In the genomic region with DNA sequence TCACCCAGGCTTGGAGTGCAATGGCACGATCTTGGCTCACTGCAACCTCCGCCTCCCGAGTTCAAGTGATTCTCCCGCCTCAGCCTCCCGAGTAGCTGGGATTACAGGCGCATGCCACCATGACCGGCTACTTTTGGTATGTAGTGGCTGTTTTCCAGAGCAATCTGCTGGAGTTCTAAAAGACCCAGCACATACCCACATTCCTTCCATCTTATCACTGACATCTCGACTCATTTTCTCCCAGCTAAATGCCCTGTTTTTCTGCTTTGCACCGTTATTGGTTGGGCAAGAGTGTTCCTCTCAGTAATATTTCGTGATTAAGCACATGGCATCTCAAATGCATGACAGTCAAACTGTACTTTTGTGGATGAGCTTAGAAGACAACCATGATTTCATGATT, we compare ENCODE assay signal across 2 cellular contexts.
TF ChIP-seq lines count a peak whose summit lies in the region.

No MANE protein-coding gene starts in this region.

TF ChIP-seq in SK-N-SH treated with all-trans-retinoic acid at 6 μM for 48 hours, 23 proteins besides CTCF, POLR2A, EP300 and RAD21:
- TF ChIP-seq, protein P1, sequence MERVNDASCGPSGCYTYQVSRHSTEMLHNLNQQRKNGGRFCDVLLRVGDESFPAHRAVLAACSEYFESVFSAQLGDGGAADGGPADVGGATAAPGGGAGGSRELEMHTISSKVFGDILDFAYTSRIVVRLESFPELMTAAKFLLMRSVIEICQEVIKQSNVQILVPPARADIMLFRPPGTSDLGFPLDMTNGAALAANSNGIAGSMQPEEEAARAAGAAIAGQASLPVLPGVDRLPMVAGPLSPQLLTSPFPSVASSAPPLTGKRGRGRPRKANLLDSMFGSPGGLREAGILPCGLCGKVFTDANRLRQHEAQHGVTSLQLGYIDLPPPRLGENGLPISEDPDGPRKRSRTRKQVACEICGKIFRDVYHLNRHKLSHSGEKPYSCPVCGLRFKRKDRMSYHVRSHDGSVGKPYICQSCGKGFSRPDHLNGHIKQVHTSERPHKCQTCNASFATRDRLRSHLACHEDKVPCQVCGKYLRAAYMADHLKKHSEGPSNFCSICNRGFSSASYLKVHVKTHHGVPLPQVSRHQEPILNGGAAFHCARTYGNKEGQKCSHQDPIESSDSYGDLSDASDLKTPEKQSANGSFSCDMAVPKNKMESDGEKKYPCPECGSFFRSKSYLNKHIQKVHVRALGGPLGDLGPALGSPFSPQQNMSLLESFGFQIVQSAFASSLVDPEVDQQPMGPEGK (CRISPR knock-in tag; IDR thresholded peaks at IDR 0.05; ENCODE audit: borderline replicate concordance), result no peak
- TF ChIP-seq ISL1 (CRISPR knock-in tag; IDR thresholded peaks at IDR 0.05), result peak; percentile 12; the same call in 1 of the 2 replicates
TF ChIP-seq in SK-N-SH treated with all-trans-retinoic acid at 6 μM for 48 hours: peak in this region for 1.

TF ChIP-seq in SK-N-SH, 30 proteins besides CTCF, POLR2A, EP300 and RAD21:
- TF ChIP-seq SIN3A (IDR thresholded peaks at IDR 0.05; ENCODE audit: borderline replicate concordance, low read depth, low read length) (no peak), MXI1 (IDR thresholded peaks at IDR 0.05; ENCODE audit: low read depth, low read length) (no peak), USF2 (IDR thresholded peaks at IDR 0.05; ENCODE audit: borderline replicate concordance, low read depth, low read length) (no peak), FOSL2 (IDR thresholded peaks at IDR 0.05; ENCODE audit: borderline replicate concordance, low read depth) (no peak), POLR2AphosphoS5 (IDR thresholded peaks at IDR 0.05; ENCODE audit: low read depth, low read length) (no peak), GATA2 (CRISPR knock-in tag; IDR thresholded peaks at IDR 0.05) (no peak), NFIC (IDR thresholded peaks at IDR 0.05; ENCODE audit: borderline replicate concordance) (no peak), NRF1 (IDR thresholded peaks at IDR 0.05; ENCODE audit: low read depth, low read length) (no peak), ZBTB33 (IDR thresholded peaks at IDR 0.05; ENCODE audit: borderline replicate concordance, low read depth) (no peak), USF1 (IDR thresholded peaks at IDR 0.05; ENCODE audit: borderline replicate concordance, low read depth) (no peak), RFX5 (IDR thresholded peaks at IDR 0.05; ENCODE audit: low read length) (no peak), RXRA (IDR thresholded peaks at IDR 0.05; ENCODE audit: borderline replicate concordance, low read depth) (no peak), JUND (IDR thresholded peaks at IDR 0.05) (no peak), EZH2phosphoT487 (IDR thresholded peaks at IDR 0.05; ENCODE audit: borderline replicate concordance, low read depth) (no peak), GABPA (IDR thresholded peaks at IDR 0.05; ENCODE audit: low read depth) (no peak)
